In the genomic region with DNA sequence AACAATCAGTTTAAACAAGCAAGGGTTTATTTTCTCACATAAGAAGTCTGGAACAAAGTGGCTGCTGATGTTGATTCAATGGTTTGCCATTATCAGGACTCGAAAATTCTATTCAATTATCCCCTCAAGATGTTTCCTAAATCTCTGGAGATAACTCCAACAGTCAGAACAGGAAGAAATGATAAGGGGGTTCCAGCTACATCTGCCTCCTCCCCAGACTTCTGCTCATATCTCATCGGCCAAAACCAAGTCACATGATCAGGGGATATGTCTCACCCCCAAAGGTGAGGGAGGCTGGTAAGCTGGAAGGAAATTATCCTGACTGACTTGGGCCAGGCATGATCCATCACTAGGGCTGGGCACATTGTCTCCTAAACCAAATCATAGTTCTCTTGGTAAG, we compare ENCODE assay signal across 1 cellular context.
TF ChIP-seq lines count a peak whose summit lies in the region.

No MANE protein-coding gene starts in this region.

TF ChIP-seq in K562, 482 proteins besides CTCF, POLR2A, EP300 and RAD21 (continued from another document and continues in another):
- no peak for TF ChIP-seq ARID4B (CRISPR knock-in tag; IDR thresholded peaks at IDR 0.05)
- TF ChIP-seq PTRF (tag; IDR thresholded peaks at IDR 0.05) = no peak
- TF ChIP-seq MXD1 (CRISPR knock-in tag; IDR thresholded peaks at IDR 0.05; ENCODE audit: borderline replicate concordance, poor library complexity, severe bottlenecking) = no peak
- no peak for TF ChIP-seq ZNF121 (CRISPR knock-in tag; conservative IDR thresholded peaks at IDR 0.05)
- TF ChIP-seq TGIF2 (CRISPR knock-in tag; IDR thresholded peaks at IDR 0.05) = no peak
- no peak for TF ChIP-seq FOXK2 (conservative IDR thresholded peaks at IDR 0.05 in 1 of 2, IDR thresholded peaks at IDR 0.05 in 1 of 2; ENCODE audit: low read depth in 2 of 2)
- TF ChIP-seq TRIM24 (IDR thresholded peaks at IDR 0.05) = peak; percentile 82 to 91; a peak in 3 of 4 replicates
- no peak for TF ChIP-seq HDAC6 (IDR thresholded peaks at IDR 0.05; ENCODE audit: low read depth, low read length)
- TF ChIP-seq NFRKB (IDR thresholded peaks at IDR 0.05; ENCODE audit: low read depth) = no peak
- TF ChIP-seq CHD2 (IDR thresholded peaks at IDR 0.05; ENCODE audit: low read depth, low read length) = no peak
- TF ChIP-seq PHF20 (IDR thresholded peaks at IDR 0.05; ENCODE audit: partially characterized antibody) = no peak
- TF ChIP-seq, protein P1, sequence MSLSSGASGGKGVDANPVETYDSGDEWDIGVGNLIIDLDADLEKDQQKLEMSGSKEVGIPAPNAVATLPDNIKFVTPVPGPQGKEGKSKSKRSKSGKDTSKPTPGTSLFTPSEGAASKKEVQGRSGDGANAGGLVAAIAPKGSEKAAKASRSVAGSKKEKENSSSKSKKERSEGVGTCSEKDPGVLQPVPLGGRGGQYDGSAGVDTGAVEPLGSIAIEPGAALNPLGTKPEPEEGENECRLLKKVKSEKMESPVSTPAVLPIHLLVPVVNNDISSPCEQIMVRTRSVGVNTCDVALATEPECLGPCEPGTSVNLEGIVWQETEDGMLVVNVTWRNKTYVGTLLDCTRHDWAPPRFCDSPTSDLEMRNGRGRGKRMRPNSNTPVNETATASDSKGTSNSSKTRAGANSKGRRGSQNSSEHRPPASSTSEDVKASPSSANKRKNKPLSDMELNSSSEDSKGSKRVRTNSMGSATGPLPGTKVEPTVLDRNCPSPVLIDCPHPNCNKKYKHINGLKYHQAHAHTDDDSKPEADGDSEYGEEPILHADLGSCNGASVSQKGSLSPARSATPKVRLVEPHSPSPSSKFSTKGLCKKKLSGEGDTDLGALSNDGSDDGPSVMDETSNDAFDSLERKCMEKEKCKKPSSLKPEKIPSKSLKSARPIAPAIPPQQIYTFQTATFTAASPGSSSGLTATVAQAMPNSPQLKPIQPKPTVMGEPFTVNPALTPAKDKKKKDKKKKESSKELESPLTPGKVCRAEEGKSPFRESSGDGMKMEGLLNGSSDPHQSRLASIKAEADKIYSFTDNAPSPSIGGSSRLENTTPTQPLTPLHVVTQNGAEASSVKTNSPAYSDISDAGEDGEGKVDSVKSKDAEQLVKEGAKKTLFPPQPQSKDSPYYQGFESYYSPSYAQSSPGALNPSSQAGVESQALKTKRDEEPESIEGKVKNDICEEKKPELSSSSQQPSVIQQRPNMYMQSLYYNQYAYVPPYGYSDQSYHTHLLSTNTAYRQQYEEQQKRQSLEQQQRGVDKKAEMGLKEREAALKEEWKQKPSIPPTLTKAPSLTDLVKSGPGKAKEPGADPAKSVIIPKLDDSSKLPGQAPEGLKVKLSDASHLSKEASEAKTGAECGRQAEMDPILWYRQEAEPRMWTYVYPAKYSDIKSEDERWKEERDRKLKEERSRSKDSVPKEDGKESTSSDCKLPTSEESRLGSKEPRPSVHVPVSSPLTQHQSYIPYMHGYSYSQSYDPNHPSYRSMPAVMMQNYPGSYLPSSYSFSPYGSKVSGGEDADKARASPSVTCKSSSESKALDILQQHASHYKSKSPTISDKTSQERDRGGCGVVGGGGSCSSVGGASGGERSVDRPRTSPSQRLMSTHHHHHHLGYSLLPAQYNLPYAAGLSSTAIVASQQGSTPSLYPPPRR (CRISPR knock-in tag; IDR thresholded peaks at IDR 0.05; ENCODE audit: borderline replicate concordance) = no peak
- TF ChIP-seq THRB (CRISPR knock-in tag; conservative IDR thresholded peaks at IDR 0.05) = no peak
- no peak for TF ChIP-seq MYBL2 (IDR thresholded peaks at IDR 0.05; ENCODE audit: low read depth)
- TF ChIP-seq MYBL2 (CRISPR knock-in tag; IDR thresholded peaks at IDR 0.05; ENCODE audit: borderline replicate concordance) = no peak
- no peak for TF ChIP-seq HNRNPK (IDR thresholded peaks at IDR 0.05; ENCODE audit: low read depth, low read length, poor library complexity, severe bottlenecking)
- TF ChIP-seq ILK (tag; IDR thresholded peaks at IDR 0.05; ENCODE audit: borderline replicate concordance, low read depth) = no peak
- TF ChIP-seq, protein P2, sequence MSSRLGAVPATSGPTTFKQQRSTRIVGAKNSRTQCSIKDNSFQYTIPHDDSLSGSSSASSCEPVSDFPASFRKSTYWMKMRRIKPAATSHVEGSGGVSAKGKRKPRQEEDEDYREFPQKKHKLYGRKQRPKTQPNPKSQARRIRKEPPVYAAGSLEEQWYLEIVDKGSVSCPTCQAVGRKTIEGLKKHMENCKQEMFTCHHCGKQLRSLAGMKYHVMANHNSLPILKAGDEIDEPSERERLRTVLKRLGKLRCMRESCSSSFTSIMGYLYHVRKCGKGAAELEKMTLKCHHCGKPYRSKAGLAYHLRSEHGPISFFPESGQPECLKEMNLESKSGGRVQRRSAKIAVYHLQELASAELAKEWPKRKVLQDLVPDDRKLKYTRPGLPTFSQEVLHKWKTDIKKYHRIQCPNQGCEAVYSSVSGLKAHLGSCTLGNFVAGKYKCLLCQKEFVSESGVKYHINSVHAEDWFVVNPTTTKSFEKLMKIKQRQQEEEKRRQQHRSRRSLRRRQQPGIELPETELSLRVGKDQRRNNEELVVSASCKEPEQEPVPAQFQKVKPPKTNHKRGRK (tag; IDR thresholded peaks at IDR 0.05) = no peak
- no peak for TF ChIP-seq TFAM (CRISPR knock-in tag; conservative IDR thresholded peaks at IDR 0.05)
- no peak for TF ChIP-seq ZBTB33 (CRISPR knock-in tag; IDR thresholded peaks at IDR 0.05)
- peak; percentile 64; the same call in 1 of the 2 replicates for TF ChIP-seq HDAC2 (IDR thresholded peaks at IDR 0.05)
- TF ChIP-seq ZNF253 (CRISPR knock-in tag; conservative IDR thresholded peaks at IDR 0.05) = no peak
- TF ChIP-seq ZNF584 (CRISPR knock-in tag; IDR thresholded peaks at IDR 0.05; ENCODE audit: low read depth) = peak; percentile 68; the same call in 1 of the 2 replicates
- no peak for TF ChIP-seq PCBP1 (IDR thresholded peaks at IDR 0.05; ENCODE audit: low read depth, low read length, poor library complexity, severe bottlenecking)
- TF ChIP-seq MCM2 (IDR thresholded peaks at IDR 0.05; ENCODE audit: low read depth) = no peak
- TF ChIP-seq RUNX1 (IDR thresholded peaks at IDR 0.05; ENCODE audit: low read depth) = no peak
- TF ChIP-seq NFYB (IDR thresholded peaks at IDR 0.05; ENCODE audit: extremely low read depth, insufficient read length) = no peak
- no peak for TF ChIP-seq SMAD1 (IDR thresholded peaks at IDR 0.05; ENCODE audit: low read depth, low read length, partially characterized antibody)
- TF ChIP-seq ZFX (CRISPR knock-in tag; IDR thresholded peaks at IDR 0.05) = no peak
- TF ChIP-seq RNF2 (IDR thresholded peaks at IDR 0.05) = peak; percentile 49
- no peak for TF ChIP-seq ZNF224 (CRISPR knock-in tag; IDR thresholded peaks at IDR 0.05)
- TF ChIP-seq MXI1 (IDR thresholded peaks at IDR 0.05; ENCODE audit: low read depth, low read length) = no peak
- TF ChIP-seq BMI1 (IDR thresholded peaks at IDR 0.05; ENCODE audit: low read length) = no peak
- no peak for TF ChIP-seq COPS2 (conservative IDR thresholded peaks at IDR 0.05)
- no peak for TF ChIP-seq ATF6 (CRISPR knock-in tag; IDR thresholded peaks at IDR 0.05)
- no peak for TF ChIP-seq HNRNPL (IDR thresholded peaks at IDR 0.05; ENCODE audit: low read depth, low read length)
- TF ChIP-seq TEAD1 (CRISPR knock-in tag; IDR thresholded peaks at IDR 0.05) = peak in 1 of 2 experiments; percentile 81; a peak in 2 of 4 replicates
- TF ChIP-seq ZNF134 (CRISPR knock-in tag; conservative IDR thresholded peaks at IDR 0.05) = no peak
- peak; percentile 94 for TF ChIP-seq SOX6 (IDR thresholded peaks at IDR 0.05)
- TF ChIP-seq, protein P3, sequence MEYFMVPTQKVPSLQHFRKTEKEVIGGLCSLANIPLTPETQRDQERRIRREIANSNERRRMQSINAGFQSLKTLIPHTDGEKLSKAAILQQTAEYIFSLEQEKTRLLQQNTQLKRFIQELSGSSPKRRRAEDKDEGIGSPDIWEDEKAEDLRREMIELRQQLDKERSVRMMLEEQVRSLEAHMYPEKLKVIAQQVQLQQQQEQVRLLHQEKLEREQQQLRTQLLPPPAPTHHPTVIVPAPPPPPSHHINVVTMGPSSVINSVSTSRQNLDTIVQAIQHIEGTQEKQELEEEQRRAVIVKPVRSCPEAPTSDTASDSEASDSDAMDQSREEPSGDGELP (CRISPR knock-in tag; IDR thresholded peaks at IDR 0.05; ENCODE audit: borderline replicate concordance) = no peak
- TF ChIP-seq, protein P4, sequence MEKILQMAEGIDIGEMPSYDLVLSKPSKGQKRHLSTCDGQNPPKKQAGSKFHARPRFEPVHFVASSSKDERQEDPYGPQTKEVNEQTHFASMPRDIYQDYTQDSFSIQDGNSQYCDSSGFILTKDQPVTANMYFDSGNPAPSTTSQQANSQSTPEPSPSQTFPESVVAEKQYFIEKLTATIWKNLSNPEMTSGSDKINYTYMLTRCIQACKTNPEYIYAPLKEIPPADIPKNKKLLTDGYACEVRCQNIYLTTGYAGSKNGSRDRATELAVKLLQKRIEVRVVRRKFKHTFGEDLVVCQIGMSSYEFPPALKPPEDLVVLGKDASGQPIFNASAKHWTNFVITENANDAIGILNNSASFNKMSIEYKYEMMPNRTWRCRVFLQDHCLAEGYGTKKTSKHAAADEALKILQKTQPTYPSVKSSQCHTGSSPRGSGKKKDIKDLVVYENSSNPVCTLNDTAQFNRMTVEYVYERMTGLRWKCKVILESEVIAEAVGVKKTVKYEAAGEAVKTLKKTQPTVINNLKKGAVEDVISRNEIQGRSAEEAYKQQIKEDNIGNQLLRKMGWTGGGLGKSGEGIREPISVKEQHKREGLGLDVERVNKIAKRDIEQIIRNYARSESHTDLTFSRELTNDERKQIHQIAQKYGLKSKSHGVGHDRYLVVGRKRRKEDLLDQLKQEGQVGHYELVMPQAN (IDR thresholded peaks at IDR 0.05; ENCODE audit: borderline replicate concordance) = no peak
- no peak for TF ChIP-seq SMARCC2 (IDR thresholded peaks at IDR 0.05; ENCODE audit: low read depth)
- no peak for TF ChIP-seq ELF4 (CRISPR knock-in tag; IDR thresholded peaks at IDR 0.05)
